14 cellular contexts compared by ENCODE assay signal in genomic region chr19:45172173-45172572, GRCh38. TPM values are rescaled to one million over a fixed set of nuclear protein-coding genes. Genes with fewer than 3 reads are reported as not detected.
DNase-seq lines count a peak whose midpoint lies in the region; ATAC-seq and TF ChIP-seq lines count a peak whose summit lies in the region.
"Had no signal": no experiment of that assay in that cellular context is flagged by ENCODE, and none has a peak within 500 bp of the region (broad histone marks: within the 10 kb centered on the region; RNA-seq: fewer than 3 reads in every experiment).

No MANE protein-coding gene starts in this region.

- H3K4me3 ChIP-seq in HEK293 (ENCODE audit: low read depth, low read length) (no peak overlapping the region), colonic mucosa (no peak overlapping the region)
- H3K4me3 ChIP-seq: lower lobe of right lung had no signal

- DNase-seq in activated CD4-positive, alpha-beta T cell treated with anti-CD3 and anti-CD28 coated beads, Interleukin-2, amount 10 ng/mL, durations not matched to agents 24 days and 14 days, result peak; percentile 77
- no peak for DNase-seq in activated CD4-positive, alpha-beta T cell treated with anti-CD3 and anti-CD28 coated beads for 1 hour
- peak; percentile 42 for DNase-seq in activated naive CD4-positive, alpha-beta T cell treated with anti-CD3 and anti-CD28 coated beads for 36 hours
- no peak for DNase-seq in natural killer cell treated with Interleukin-12 subunit alpha and Interleukin-12 subunit beta and Interleukin-15 and Interleukin-18, amount 100 ng/mL, for 72 hours (ENCODE audit: low spot score)
- DNase-seq in colonic mucosa (no peak), NCI-H2029 treated with DMSO at 0.1 percent for 48 hours (lab: John Stamatoyannopoulos, UW) (no peak)
- DNase-seq: head of caudate nucleus; lower lobe of right lung; NCI-H187 treated with DMSO at 0.1 percent for 48 hours; occipital lobe; stimulated activated CD4-positive, alpha-beta T cell treated with anti-CD3 and anti-CD28 coated beads, Interleukin-12 subunit alpha, Interleukin-12 subunit beta, amount 100 ng/mL, for 4 hours had no signal

- no peaks in the 10 kb centered on the region for H3K36me3 ChIP-seq in HEK293 (ENCODE audit: control insufficient read depth in 2 of 2, insufficient read depth in 1 of 2, low read length in 2 of 2)
- H3K36me3 ChIP-seq in colonic mucosa, result no peaks in the 10 kb centered on the region
- H3K36me3 ChIP-seq: lower lobe of right lung had no signal

- no peak overlapping the region for H3K27ac ChIP-seq in HEK293 (ENCODE audit: extremely low read depth, low read depth, low read length)
- no peak overlapping the region for H3K27ac ChIP-seq in colonic mucosa
- H3K27ac ChIP-seq: lower lobe of right lung had no signal

- H3K9me3 Mint-ChIP-seq in activated CD4-positive, alpha-beta T cell treated with anti-CD3 and anti-CD28 coated beads, Interleukin-2, amount 10 ng/mL, durations not matched to agents 24 days and 14 days, result no peaks in the 10 kb centered on the region
- H3K9me3 Mint-ChIP-seq in activated naive CD4-positive, alpha-beta T cell treated with anti-CD3 and anti-CD28 coated beads for 36 hours, result no peaks in the 10 kb centered on the region
- H3K9me3 Mint-ChIP-seq in natural killer cell treated with Interleukin-12 subunit alpha and Interleukin-12 subunit beta and Interleukin-15 and Interleukin-18, amount 100 ng/mL, for 72 hours, result no peaks in the 10 kb centered on the region

- H3K27me3 ChIP-seq in colonic mucosa, result no peaks in the 10 kb centered on the region

- POLR2A ChIA-PET in HEK293 (lab: Yijun Ruan, JAX), result no interaction called here

- H3K4me1 ChIP-seq in HEK293 (ENCODE audit: control insufficient read depth, insufficient read depth, low read length), result no peaks in the 10 kb centered on the region; the same call in 1 of the 2 replicates
- H3K4me1 ChIP-seq in colonic mucosa, result no peaks in the 10 kb centered on the region

- intact Hi-C loops in activated CD4-positive, alpha-beta T cell treated with anti-CD3 and anti-CD28 coated beads, Interleukin-2, amount 10 ng/mL, durations not matched to agents 24 days and 14 days (cut with micrococcal nuclease), result no loop called here
- intact Hi-C loops in activated naive CD4-positive, alpha-beta T cell treated with anti-CD3 and anti-CD28 coated beads for 36 hours (cut with micrococcal nuclease), result loop anchor here (10.0 kb wide), 1 partner anchor 523 kb away; the partner anchor contains the start of genes QPCTL and SNRPD2
- intact Hi-C loops in colonic mucosa (cut with DNase I), result no loop called here

- peak overlapping the region; percentile 74 for H3K27ac Mint-ChIP-seq in activated CD4-positive, alpha-beta T cell treated with anti-CD3 and anti-CD28 coated beads, Interleukin-2, amount 10 ng/mL, durations not matched to agents 24 days and 14 days
- peak overlapping the region; percentile 79 for H3K27ac Mint-ChIP-seq in activated naive CD4-positive, alpha-beta T cell treated with anti-CD3 and anti-CD28 coated beads for 36 hours
- H3K27ac Mint-ChIP-seq in natural killer cell treated with Interleukin-12 subunit alpha and Interleukin-12 subunit beta and Interleukin-15 and Interleukin-18, amount 100 ng/mL, for 72 hours, result peak overlapping the region; percentile 84 to 94

- H3K4me3 Mint-ChIP-seq in activated CD4-positive, alpha-beta T cell treated with anti-CD3 and anti-CD28 coated beads, Interleukin-2, amount 10 ng/mL, durations not matched to agents 24 days and 14 days, result peak overlapping the region; percentile 43
- no peak overlapping the region for H3K4me3 Mint-ChIP-seq in activated naive CD4-positive, alpha-beta T cell treated with anti-CD3 and anti-CD28 coated beads for 36 hours
- H3K4me3 Mint-ChIP-seq in natural killer cell treated with Interleukin-12 subunit alpha and Interleukin-12 subunit beta and Interleukin-15 and Interleukin-18, amount 100 ng/mL, for 72 hours, result no peak overlapping the region

- CTCF ChIA-PET in HEK293 (lab: Yijun Ruan, JAX), result interaction anchor here (0.6 to 1.7 kb wide), 2 partner anchors 46 to 152 kb away, joined by 3 read pairs; no protein-coding TSS in a partner anchor
- CTCF ChIA-PET in activated naive CD4-positive, alpha-beta T cell treated with anti-CD3 and anti-CD28 coated beads for 36 hours (lab: Charles Lee), result interaction anchor here (0.6 to 1.1 kb wide), 2 partner anchors 10 to 220 kb away, joined by 3 to 6 read pairs; no protein-coding TSS in a partner anchor

- H3K4me1 Mint-ChIP-seq in activated CD4-positive, alpha-beta T cell treated with anti-CD3 and anti-CD28 coated beads, Interleukin-2, amount 10 ng/mL, durations not matched to agents 24 days and 14 days, result peaks cover 28% of the 10 kb centered on the region
- peaks cover 46% of the 10 kb centered on the region for H3K4me1 Mint-ChIP-seq in activated naive CD4-positive, alpha-beta T cell treated with anti-CD3 and anti-CD28 coated beads for 36 hours (ENCODE audit: low read depth)
- H3K4me1 Mint-ChIP-seq in natural killer cell treated with Interleukin-12 subunit alpha and Interleukin-12 subunit beta and Interleukin-15 and Interleukin-18, amount 100 ng/mL, for 72 hours (ENCODE audit: low read depth in 2 of 2), result peaks cover 27 to 31% of the 10 kb centered on the region in 2 donors

- H3K9me3 ChIP-seq in HEK293 (ENCODE audit: control insufficient read depth, insufficient read depth, low read depth, low read length) (no peaks in the 10 kb centered on the region), colonic mucosa (no peaks in the 10 kb centered on the region)
- H3K9me3 ChIP-seq: lower lobe of right lung had no signal

- H3K9ac ChIP-seq in colonic mucosa (ENCODE audit: low read depth in 2 of 2, low read length in 2 of 2), result peak overlapping the region in 1 of 2 donors; percentile 43

- H3K36me3 Mint-ChIP-seq in activated CD4-positive, alpha-beta T cell treated with anti-CD3 and anti-CD28 coated beads, Interleukin-2, amount 10 ng/mL, durations not matched to agents 24 days and 14 days (ENCODE audit: low read depth), result no peaks in the 10 kb centered on the region
- no peaks in the 10 kb centered on the region for H3K36me3 Mint-ChIP-seq in activated naive CD4-positive, alpha-beta T cell treated with anti-CD3 and anti-CD28 coated beads for 36 hours (ENCODE audit: low read depth)
- H3K36me3 Mint-ChIP-seq in natural killer cell treated with Interleukin-12 subunit alpha and Interleukin-12 subunit beta and Interleukin-15 and Interleukin-18, amount 100 ng/mL, for 72 hours, result no peaks in the 10 kb centered on the region

- ATAC-seq in natural killer cell treated with Interleukin-12 subunit alpha and Interleukin-12 subunit beta and Interleukin-15 and Interleukin-18, amount 100 ng/mL, for 72 hours, result peak in 1 of 2 donors; percentile 25
- no peak for ATAC-seq in GM18909 (IDR thresholded peaks at IDR 0.05; ENCODE audit: poor library complexity, unreplicated experiment)
- ATAC-seq: lower lobe of right lung, SK-N-SH treated with all-trans-retinoic acid at 6 μM for 48 hours had no signal

- no peak for TF ChIP-seq CTCF in HEK293 (tag by site-specific recombination; IDR thresholded peaks at IDR 0.05)
- TF ChIP-seq CTCF in colonic mucosa (IDR thresholded peaks at IDR 0.05), result no peak

- no peaks in the 10 kb centered on the region for H3K27me3 Mint-ChIP-seq in activated CD4-positive, alpha-beta T cell treated with anti-CD3 and anti-CD28 coated beads, Interleukin-2, amount 10 ng/mL, durations not matched to agents 24 days and 14 days
- no peaks in the 10 kb centered on the region for H3K27me3 Mint-ChIP-seq in activated naive CD4-positive, alpha-beta T cell treated with anti-CD3 and anti-CD28 coated beads for 36 hours (ENCODE audit: low read depth)
- no peaks in the 10 kb centered on the region for H3K27me3 Mint-ChIP-seq in natural killer cell treated with Interleukin-12 subunit alpha and Interleukin-12 subunit beta and Interleukin-15 and Interleukin-18, amount 100 ng/mL, for 72 hours

TF ChIP-seq in HEK293, 187 proteins besides CTCF, POLR2A, EP300 and RAD21:
- peak; percentile 95 for TF ChIP-seq KLF1 (tag by site-specific recombination; IDR thresholded peaks at IDR 0.05)
- TF ChIP-seq ZBTB44 (tag by site-specific recombination; IDR thresholded peaks at IDR 0.05), result no peak

RNA-seq across cellular contexts. Expression of gene TRAPPC6A, which starts 5.9 kb away (rescaled TPM):
- total RNA-seq in activated CD4-positive, alpha-beta T cell treated with anti-CD3 and anti-CD28 coated beads, Interleukin-2, amount 10 ng/mL, durations not matched to agents 24 days and 14 days, result 24.7 and 28.5 TPM in 2 replicates
- total RNA-seq in activated naive CD4-positive, alpha-beta T cell treated with anti-CD3 and anti-CD28 coated beads for 36 hours, result 10 to 100 TPM; 28.1 to 28.4 TPM
- 10 to 100 TPM; 17.5 to 33.5 TPM for total RNA-seq in natural killer cell treated with Interleukin-12 subunit alpha and Interleukin-12 subunit beta and Interleukin-15 and Interleukin-18, amount 100 ng/mL, for 72 hours
- 10 to 100 TPM; 17.2 to 35.2 TPM for total RNA-seq in colonic mucosa

RNA-seq across cellular contexts. Expression of gene BLOC1S3, which starts 6.4 kb away (rescaled TPM):
- 10.1 and 12.2 TPM in 2 replicates for total RNA-seq in activated CD4-positive, alpha-beta T cell treated with anti-CD3 and anti-CD28 coated beads, Interleukin-2, amount 10 ng/mL, durations not matched to agents 24 days and 14 days
- total RNA-seq in activated naive CD4-positive, alpha-beta T cell treated with anti-CD3 and anti-CD28 coated beads for 36 hours, result 1 to 10 TPM; 5.1 to 6.5 TPM
- 10 to 100 TPM; 15.4 to 20.5 TPM for total RNA-seq in natural killer cell treated with Interleukin-12 subunit alpha and Interleukin-12 subunit beta and Interleukin-15 and Interleukin-18, amount 100 ng/mL, for 72 hours
- 10 to 100 TPM; 10.4 to 15.9 TPM for total RNA-seq in colonic mucosa

RNA-seq across cellular contexts. Expression of gene NKPD1, which starts 11.4 kb away (rescaled TPM):
- 0.16 and 0.28 TPM in 2 replicates for total RNA-seq in activated CD4-positive, alpha-beta T cell treated with anti-CD3 and anti-CD28 coated beads, Interleukin-2, amount 10 ng/mL, durations not matched to agents 24 days and 14 days
- under 1 TPM in 1 of 2 experiments, not detected in 1; 0.17 TPM for total RNA-seq in activated naive CD4-positive, alpha-beta T cell treated with anti-CD3 and anti-CD28 coated beads for 36 hours
- under 1 TPM; 0.14 to 0.22 TPM for total RNA-seq in natural killer cell treated with Interleukin-12 subunit alpha and Interleukin-12 subunit beta and Interleukin-15 and Interleukin-18, amount 100 ng/mL, for 72 hours
- under 1 TPM in 1 of 2 donors, not detected in 1; 0.07 TPM for total RNA-seq in colonic mucosa
- total RNA-seq: lower lobe of right lung had no signal

Comparison
In these comparisons a context has a peak if more than half of its experiments do, and no peak if none do; other contexts are left out.
1. DNase-seq: peak in activated CD4-positive, alpha-beta T cell treated with anti-CD3 and anti-CD28 coated beads, Interleukin-2, amount 10 ng/mL, durations not matched to agents 24 days and 14 days (single experiment) and activated naive CD4-positive, alpha-beta T cell treated with anti-CD3 and anti-CD28 coated beads for 36 hours (single experiment); none in activated CD4-positive, alpha-beta T cell treated with anti-CD3 and anti-CD28 coated beads for 1 hour (single experiment), natural killer cell treated with Interleukin-12 subunit alpha and Interleukin-12 subunit beta and Interleukin-15 and Interleukin-18, amount 100 ng/mL, for 72 hours (single experiment), colonic mucosa (single experiment) and NCI-H2029 treated with DMSO at 0.1 percent for 48 hours (single experiment).
2. Peak in every context shown above with its lines, with median percentiles within 50 percentile points of each other: H3K27ac Mint-ChIP-seq.